1 cellular context compared by ENCODE assay signal in the genomic region with DNA sequence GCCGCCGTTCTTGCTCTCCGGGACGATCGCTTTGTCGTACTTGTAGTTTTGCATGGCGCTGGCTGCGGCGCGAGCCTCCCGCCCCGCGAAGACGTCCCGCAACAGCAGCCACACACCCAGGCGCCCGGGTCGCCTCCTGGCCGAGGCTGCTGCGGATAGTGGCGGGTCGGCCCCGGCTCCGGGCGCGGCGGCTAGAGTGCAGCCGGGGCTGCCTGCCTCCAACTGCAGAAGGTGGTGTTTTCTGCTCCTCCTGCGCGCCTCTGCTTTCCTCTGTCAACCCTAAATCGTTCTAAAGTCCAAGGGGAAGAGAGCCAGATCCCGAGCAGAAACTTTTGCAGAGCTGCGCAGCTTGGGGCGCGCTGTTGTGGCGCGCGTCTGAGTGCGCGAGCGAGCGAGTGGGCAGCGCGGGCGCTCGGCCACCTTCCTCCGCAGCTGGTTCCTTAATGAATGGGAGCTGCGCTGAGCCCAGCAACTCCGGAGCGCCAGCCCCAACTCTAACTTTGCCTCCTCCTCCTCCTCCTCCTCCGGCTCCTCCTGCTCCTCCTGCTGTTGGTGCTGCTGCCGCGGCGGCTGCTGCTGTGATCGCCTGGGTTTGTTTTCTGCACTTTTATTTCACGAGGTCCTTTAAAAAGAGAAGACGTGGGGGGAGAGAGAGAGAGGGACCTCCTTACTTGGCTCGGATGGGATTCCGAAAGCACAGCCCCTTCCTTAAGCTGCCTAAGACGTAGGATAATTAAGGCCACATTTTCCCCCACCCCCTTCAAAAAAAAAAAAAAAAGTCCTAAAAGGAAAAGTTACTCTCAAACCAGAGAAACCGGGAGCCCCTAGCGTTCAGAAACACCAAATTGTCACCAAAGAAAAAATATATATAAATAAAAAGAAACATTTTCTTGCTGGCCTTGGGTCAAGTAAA.
TF ChIP-seq lines count a peak whose summit lies in the region.

A gene (minus strand): TSS at position 601 of the 913 bp plus-strand sequence. CDS start 547 bp downstream, at position 54.

TF ChIP-seq in HCT116, 20 proteins besides CTCF, POLR2A, EP300 and RAD21 (continued from another document):
- TF ChIP-seq, protein P1, sequence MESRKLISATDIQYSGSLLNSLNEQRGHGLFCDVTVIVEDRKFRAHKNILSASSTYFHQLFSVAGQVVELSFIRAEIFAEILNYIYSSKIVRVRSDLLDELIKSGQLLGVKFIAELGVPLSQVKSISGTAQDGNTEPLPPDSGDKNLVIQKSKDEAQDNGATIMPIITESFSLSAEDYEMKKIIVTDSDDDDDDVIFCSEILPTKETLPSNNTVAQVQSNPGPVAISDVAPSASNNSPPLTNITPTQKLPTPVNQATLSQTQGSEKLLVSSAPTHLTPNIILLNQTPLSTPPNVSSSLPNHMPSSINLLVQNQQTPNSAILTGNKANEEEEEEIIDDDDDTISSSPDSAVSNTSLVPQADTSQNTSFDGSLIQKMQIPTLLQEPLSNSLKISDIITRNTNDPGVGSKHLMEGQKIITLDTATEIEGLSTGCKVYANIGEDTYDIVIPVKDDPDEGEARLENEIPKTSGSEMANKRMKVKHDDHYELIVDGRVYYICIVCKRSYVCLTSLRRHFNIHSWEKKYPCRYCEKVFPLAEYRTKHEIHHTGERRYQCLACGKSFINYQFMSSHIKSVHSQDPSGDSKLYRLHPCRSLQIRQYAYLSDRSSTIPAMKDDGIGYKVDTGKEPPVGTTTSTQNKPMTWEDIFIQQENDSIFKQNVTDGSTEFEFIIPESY (IDR thresholded peaks at IDR 0.05; ENCODE audit: extremely low read depth, insufficient replicate concordance, low read length) = peak; percentile 15
- no peak for TF ChIP-seq SP1 (IDR thresholded peaks at IDR 0.05; ENCODE audit: low read depth)
